In genomic region chr16:66914541-66914940, GRCh38 we compare ENCODE assay signal across 26 cellular contexts. TPM values are rescaled to one million over a fixed set of nuclear protein-coding genes. Genes with fewer than 3 reads are reported as not detected.
DNase-seq lines count a peak whose midpoint lies in the region; ATAC-seq, FAIRE-seq and TF ChIP-seq lines count a peak whose summit lies in the region.
"Had no signal": no experiment of that assay in that cellular context is flagged by ENCODE, and none has a peak within 500 bp of the region (broad histone marks: within the 10 kb centered on the region; RNA-seq: fewer than 3 reads in every experiment).

No MANE protein-coding gene starts in this region.

- CTCF ChIA-PET in activated CD4-positive, alpha-beta T cell treated with anti-CD3 and anti-CD28 coated beads, Interleukin-2, amount 10 ng/mL, durations not matched to agents 7 days and 5 days (lab: Charles Lee), result interaction anchor here (1.1 kb wide), 1 partner anchor 9 kb away, joined by 5 read pairs; no protein-coding TSS in a partner anchor

- FAIRE-seq in HTR-8/SVneo (lab: Jason Lieb, UNC), result peak; percentile 83
- peak; percentile 32 for FAIRE-seq in bronchial epithelial cell (lab: Jason Lieb, UNC)
- FAIRE-seq: A549, D721Med, GM12878, H54 had no signal

- H3K36me3 ChIP-seq in bronchial epithelial cell (ENCODE audit: control insufficient read depth, insufficient read depth, low read length) (no peaks in the 10 kb centered on the region), osteoblast (ENCODE audit: insufficient read depth, low read length) (no peaks in the 10 kb centered on the region)
- H3K36me3 ChIP-seq: BE2C; BLaER1 treated with 17β-estradiol and CSF1 and Interleukin-3, amounts not matched to agents 10 nM and 100 nM; HAP-1 had no signal

- no peaks in the 10 kb centered on the region for H4K20me1 ChIP-seq in osteoblast (ENCODE audit: insufficient read depth, low read length)

- no peak for ATAC-seq in HG03196 (IDR thresholded peaks at IDR 0.05; ENCODE audit: unreplicated experiment)
- ATAC-seq: A549, GM12878 had no signal

- no peak overlapping the region for H3K27ac ChIP-seq in osteoblast (ENCODE audit: low read depth, low read length)
- H3K27ac ChIP-seq: A549; BLaER1 treated with 17β-estradiol and CSF1 and Interleukin-3, amounts not matched to agents 10 nM and 100 nM had no signal

- no peaks in the 10 kb centered on the region for H3K4me1 ChIP-seq in osteoblast (ENCODE audit: insufficient read depth, low read length)
- H3K4me1 ChIP-seq: HAP-1 had no signal

- peak overlapping the region; percentile 3 for H3K27ac Mint-ChIP-seq in activated CD4-positive, alpha-beta T cell treated with anti-CD3 and anti-CD28 coated beads, Interleukin-2, amount 10 ng/mL, durations not matched to agents 7 days and 5 days
- H3K27ac Mint-ChIP-seq: CD4-positive, alpha-beta T cell had no signal

- no peak overlapping the region for H2AFZ ChIP-seq in osteoblast (ENCODE audit: low read length)

- no peak overlapping the region for H3K4me2 ChIP-seq in osteoblast (ENCODE audit: insufficient read depth, low read length)
- H3K4me2 ChIP-seq: A549; BLaER1 treated with 17β-estradiol and CSF1 and Interleukin-3, amounts not matched to agents 10 nM and 100 nM had no signal

- no peaks in the 10 kb centered on the region for H3K36me3 Mint-ChIP-seq in activated CD4-positive, alpha-beta T cell treated with anti-CD3 and anti-CD28 coated beads, Interleukin-2, amount 10 ng/mL, durations not matched to agents 7 days and 5 days (ENCODE audit: low read depth)
- H3K36me3 Mint-ChIP-seq: CD14-positive monocyte; CD8-positive, alpha-beta memory T cell had no signal

- no peaks in the 10 kb centered on the region for H3K9me3 Mint-ChIP-seq in activated CD4-positive, alpha-beta T cell treated with anti-CD3 and anti-CD28 coated beads, Interleukin-2, amount 10 ng/mL, durations not matched to agents 7 days and 5 days
- H3K9me3 Mint-ChIP-seq: CD14-positive monocyte; CD4-positive, alpha-beta T cell; CD8-positive, alpha-beta memory T cell had no signal

- H3K27me3 ChIP-seq in bronchial epithelial cell (ENCODE audit: control insufficient read depth, insufficient read depth, low read length), result no peaks in the 10 kb centered on the region
- H3K27me3 ChIP-seq in osteoblast (ENCODE audit: insufficient read depth, low read length), result peaks cover 24% of the 10 kb centered on the region
- H3K27me3 ChIP-seq: BE2C; BLaER1 treated with 17β-estradiol and CSF1 and Interleukin-3, amounts not matched to agents 10 nM and 100 nM had no signal

- H3K9me3 ChIP-seq in osteoblast (ENCODE audit: low read depth, low read length), result no peaks in the 10 kb centered on the region
- H3K9me3 ChIP-seq: A549; BE2C; BLaER1 treated with 17β-estradiol and CSF1 and Interleukin-3, amounts not matched to agents 10 nM and 100 nM; HAP-1 had no signal

- POLR2A ChIA-PET in activated CD4-positive, alpha-beta T cell treated with anti-CD3 and anti-CD28 coated beads, Interleukin-2, amount 10 ng/mL, durations not matched to agents 7 days and 5 days (lab: Charles Lee), result interaction anchor here (0.6 kb wide), 1 partner anchor 1362 kb away, joined by 3 read pairs; no protein-coding TSS in a partner anchor

- H3K4me3 ChIP-seq in bronchial epithelial cell (ENCODE audit: low read depth, low read length) (no peak overlapping the region), osteoblast (ENCODE audit: insufficient read depth, low read length) (no peak overlapping the region)
- H3K4me3 ChIP-seq: A549; BLaER1 treated with 17β-estradiol and CSF1 and Interleukin-3, amounts not matched to agents 10 nM and 100 nM; GM12878; HAP-1 had no signal

- TF ChIP-seq CTCF in bronchial epithelial cell (IDR thresholded peaks at IDR 0.05; ENCODE audit: insufficient read depth, low read length, severe bottlenecking) (no peak), osteoblast (IDR thresholded peaks at IDR 0.05; ENCODE audit: extremely low read depth, low read depth, low read length) (no peak)

- no peaks in the 10 kb centered on the region for H3K4me1 Mint-ChIP-seq in activated CD4-positive, alpha-beta T cell treated with anti-CD3 and anti-CD28 coated beads, Interleukin-2, amount 10 ng/mL, durations not matched to agents 7 days and 5 days
- H3K4me1 Mint-ChIP-seq: CD14-positive monocyte; CD8-positive, alpha-beta memory T cell had no signal

- peaks cover 9% of the 10 kb centered on the region for H3K27me3 Mint-ChIP-seq in activated CD4-positive, alpha-beta T cell treated with anti-CD3 and anti-CD28 coated beads, Interleukin-2, amount 10 ng/mL, durations not matched to agents 7 days and 5 days

- DNase-seq in activated CD4-positive, alpha-beta T cell treated with anti-CD3 and anti-CD28 coated beads, Interleukin-2, amount 10 ng/mL, durations not matched to agents 7 days and 5 days, result no peak
- DNase-seq in activated CD4-positive, alpha-beta T cell treated with anti-CD3 and anti-CD28 coated beads for 4 hours, result no peak
- DNase-seq in HTR-8/SVneo (ENCODE audit: insufficient read length, low spot score) (no peak), bronchial epithelial cell (ENCODE audit: low read depth) (no peak), osteoblast (ENCODE audit: insufficient read length, low spot score, missing footprints) (peak; percentile 77), NCI-H345 (lab: John Stamatoyannopoulos, UW) (no peak)
- DNase-seq in effector CD4-positive, alpha-beta T cell, result no peak
- DNase-seq: 8988T; ACHN; AML-193; BE2C; CD4-positive, alpha-beta T cell; CD8-positive, alpha-beta memory T cell; DMS 273 treated with DMSO at 0.1 percent for 48 hours; DMS79; EL; GDM1; GOT3 had no signal

- no peak overlapping the region for H3K4me3 Mint-ChIP-seq in activated CD4-positive, alpha-beta T cell treated with anti-CD3 and anti-CD28 coated beads, Interleukin-2, amount 10 ng/mL, durations not matched to agents 7 days and 5 days
- H3K4me3 Mint-ChIP-seq: CD14-positive monocyte; CD4-positive, alpha-beta T cell; CD8-positive, alpha-beta memory T cell had no signal

- no peaks in the 10 kb centered on the region for H3K79me2 ChIP-seq in osteoblast (ENCODE audit: insufficient read depth, low read length)

RNA-seq across cellular contexts. Expression of gene CDH16, which starts 4.1 kb away (rescaled TPM):
- not detected for total RNA-seq in activated CD4-positive, alpha-beta T cell treated with anti-CD3 and anti-CD28 coated beads, Interleukin-2, amount 10 ng/mL, durations not matched to agents 7 days and 5 days
- total RNA-seq in bronchial epithelial cell, result 1.8 and 5.8 TPM in 2 replicates
- not detected in 2 replicates for total RNA-seq in osteoblast
- total RNA-seq: CD4-positive, alpha-beta T cell; CD8-positive, alpha-beta memory T cell; GM12878 had no signal

RNA-seq across cellular contexts. Expression of gene RRAD, which starts 10.8 kb away (rescaled TPM):
- total RNA-seq in activated CD4-positive, alpha-beta T cell treated with anti-CD3 and anti-CD28 coated beads, Interleukin-2, amount 10 ng/mL, durations not matched to agents 7 days and 5 days, result under 1 TPM; 0.20 to 0.23 TPM
- total RNA-seq in bronchial epithelial cell (75.0 and 130 TPM in 2 replicates), osteoblast (3.2 and 4.3 TPM in 2 replicates)

RNA-seq across cellular contexts. Expression of gene CIAO2B, which starts 19.7 kb away (rescaled TPM):
- 100 to 1,000 TPM in 1 of 2 experiments, 10 to 100 TPM in 1; 95.2 to 112 TPM for total RNA-seq in activated CD4-positive, alpha-beta T cell treated with anti-CD3 and anti-CD28 coated beads, Interleukin-2, amount 10 ng/mL, durations not matched to agents 7 days and 5 days
- total RNA-seq in bronchial epithelial cell, result 227 and 333 TPM in 2 replicates
- 90.8 and 97.4 TPM in 2 replicates for total RNA-seq in osteoblast

RNA-seq across cellular contexts. Expression of gene CES2, which starts 20.8 kb away (rescaled TPM):
- 10 to 100 TPM; 31.5 to 34.9 TPM for total RNA-seq in activated CD4-positive, alpha-beta T cell treated with anti-CD3 and anti-CD28 coated beads, Interleukin-2, amount 10 ng/mL, durations not matched to agents 7 days and 5 days
- total RNA-seq in bronchial epithelial cell (78.2 and 434 TPM in 2 replicates), osteoblast (38.6 and 42.3 TPM in 2 replicates)

RNA-seq across cellular contexts. Expression of gene PDP2, which starts 34.2 kb away (rescaled TPM):
- 10 to 100 TPM; 20.8 to 21.4 TPM for total RNA-seq in activated CD4-positive, alpha-beta T cell treated with anti-CD3 and anti-CD28 coated beads, Interleukin-2, amount 10 ng/mL, durations not matched to agents 7 days and 5 days
- total RNA-seq in bronchial epithelial cell, result 6.3 and 9.0 TPM in 2 replicates
- total RNA-seq in osteoblast, result 11.5 and 13.8 TPM in 2 replicates

Comparison
In these comparisons a context has a peak if more than half of its experiments do, and no peak if none do; other contexts are left out.
1. RNA of gene RRAD, which starts 10.8 kb away (total RNA-seq): 75.0 to 130 TPM in bronchial epithelial cell; 3.2 to 4.3 TPM in osteoblast and 0.20 to 0.23 TPM in activated CD4-positive, alpha-beta T cell treated with anti-CD3 and anti-CD28 coated beads, Interleukin-2, amount 10 ng/mL, durations not matched to agents 7 days and 5 days; every median in the first group is over 10 times any median in the second.